ENCODE assay signal across 23 cellular contexts in the genomic region with DNA sequence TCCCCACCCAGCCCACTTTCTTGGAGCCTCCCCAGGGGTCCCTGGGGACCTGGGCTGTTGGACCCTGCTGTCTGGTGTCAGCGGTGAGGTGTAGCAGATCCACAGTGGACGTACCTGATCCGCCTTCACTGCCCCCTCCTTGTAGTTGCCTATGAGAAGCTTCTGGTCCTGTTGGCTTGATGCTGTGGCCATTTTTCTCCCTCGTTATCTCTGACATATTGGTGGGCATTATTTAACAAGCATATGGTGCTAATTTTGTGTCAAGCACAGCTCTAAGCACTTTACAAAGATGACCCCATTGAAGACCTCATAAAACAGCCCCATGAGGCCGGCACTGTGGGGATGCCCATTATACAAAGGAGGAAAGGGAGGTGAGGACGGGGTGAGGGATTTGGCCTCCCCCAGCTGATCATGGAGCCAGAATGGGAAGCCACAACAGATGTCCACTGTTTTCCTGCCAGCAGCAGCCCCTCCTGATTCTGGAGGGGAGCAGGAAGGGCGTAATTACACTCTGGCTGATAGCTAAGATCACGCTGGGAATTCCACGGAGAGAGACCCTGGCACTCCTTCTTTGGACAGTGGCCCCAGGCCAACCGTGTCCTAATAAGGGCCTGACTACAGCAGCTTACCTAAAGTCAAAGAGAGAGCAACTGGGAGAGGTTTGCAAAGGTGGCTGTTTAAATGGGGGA.
A peak's percentile ranks its signal among the peaks of the same experiment; 100 is the strongest.
DNase-seq lines count a peak whose midpoint lies in the region; ATAC-seq and TF ChIP-seq lines count a peak whose summit lies in the region.
"Had no signal": no experiment of that assay in that cellular context is flagged by ENCODE, and none has a peak within 500 bp of the region (broad histone marks: within the 10 kb centered on the region; RNA-seq: fewer than 3 reads in every experiment).

No MANE protein-coding gene starts in this region.

- intact Hi-C loops in right cardiac atrium (cut with DNase I) (no loop called here), esophagus squamous epithelium (cut with DNase I) (no loop called here), tibial artery (cut with DNase I; ENCODE audit: low total_unique reads) (no loop called here)

- no peak overlapping the region for H3K4me3 ChIP-seq in right cardiac atrium (ENCODE audit: low read length)
- H3K4me3 ChIP-seq in esophagus squamous epithelium: no peak overlapping the region
- no peak overlapping the region for H3K4me3 ChIP-seq in tibial artery
- H3K4me3 ChIP-seq: BLaER1, ovary, sigmoid colon, upper lobe of left lung had no signal

- no peaks in the 10 kb centered on the region for H3K4me1 ChIP-seq in right cardiac atrium (ENCODE audit: control insufficient read depth, insufficient read depth, low read length)
- H3K4me1 ChIP-seq in esophagus squamous epithelium: no peaks in the 10 kb centered on the region
- H3K4me1 ChIP-seq in tibial artery: no peaks in the 10 kb centered on the region
- H3K4me1 ChIP-seq: BLaER1, sigmoid colon, upper lobe of left lung had no signal

- H3K36me3 ChIP-seq in esophagus squamous epithelium (no peaks in the 10 kb centered on the region), tibial artery (no peaks in the 10 kb centered on the region)
- H3K36me3 ChIP-seq: BLaER1, ovary, sigmoid colon, upper lobe of left lung had no signal

- no peaks in the 10 kb centered on the region for H3K9me3 ChIP-seq in right cardiac atrium (ENCODE audit: control insufficient read depth, low read length)
- H3K9me3 ChIP-seq in esophagus squamous epithelium: no peaks in the 10 kb centered on the region
- H3K9me3 ChIP-seq in tibial artery: no peaks in the 10 kb centered on the region
- H3K9me3 ChIP-seq: BLaER1, ovary, sigmoid colon, upper lobe of left lung had no signal

- TF ChIP-seq POLR2A in esophagus squamous epithelium (IDR thresholded peaks at IDR 0.05): no peak

- H3K27ac ChIP-seq in right cardiac atrium (ENCODE audit: low read length) (no peak overlapping the region), esophagus squamous epithelium (no peak overlapping the region), tibial artery (no peak overlapping the region)
- H3K27ac ChIP-seq: BLaER1, ovary, RWPE1, sigmoid colon, upper lobe of left lung had no signal

- H3K27me3 ChIP-seq in right cardiac atrium (ENCODE audit: control insufficient read depth, insufficient read depth) (no peaks in the 10 kb centered on the region), esophagus squamous epithelium (no peaks in the 10 kb centered on the region), tibial artery (no peaks in the 10 kb centered on the region)
- H3K27me3 ChIP-seq: BLaER1, ovary, sigmoid colon, upper lobe of left lung had no signal

- WGBS in right cardiac atrium: 31% methylated on average over 10 of the region's 10 CpGs
- WGBS in esophagus squamous epithelium, 2 donors: 44 to 73% methylated on average over 4 to 10 of the region's 10 CpGs

- DNase-seq in DMS 273 (lab: John Stamatoyannopoulos, UW; ENCODE audit: unreplicated experiment) (peak; percentile 74), NCI-H2081 treated with DMSO at 0.1 percent for 48 hours (lab: John Stamatoyannopoulos, UW) (peak; percentile 24), RPMI7951 (ENCODE audit: low read depth) (peak; percentile 4), right cardiac atrium (peak; percentile 57 to 87 (median 85)), esophagus squamous epithelium (lab: John Stamatoyannopoulos, UW) (no peak), tibial artery (no peak)
- no peak for DNase-seq in activated CD4-positive, CD25-positive, alpha-beta regulatory T cell (lab: John Stamatoyannopoulos, UW)
- DNase-seq: activated B cell treated with CpG ODN at 0.5 μM for 24 hours; activated CD4-positive, alpha-beta T cell treated with anti-CD3 and anti-CD28 coated beads, Interleukin-2, amount 50 U/mL, for 48 hours; activated CD8-positive, alpha-beta memory T cell treated with anti-CD3 and anti-CD28 coated beads, Interleukin-2, amount 50 U/mL, for 48 hours; activated naive CD8-positive, alpha-beta T cell treated with anti-CD3 and anti-CD28 coated beads, Interleukin-2, amount 10 ng/mL, durations not matched to agents 7 days and 5 days; COR-L47; effector CD8-positive, alpha-beta T cell; left colon; NCI-H1694 treated with DMSO at 0.1 percent for 48 hours; ovary; sigmoid colon; T-helper 9 cell; upper lobe of left lung had no signal

- TF ChIP-seq CTCF in esophagus squamous epithelium (IDR thresholded peaks at IDR 0.05): no peak
- no peak for TF ChIP-seq CTCF in tibial artery (IDR thresholded peaks at IDR 0.05)

- ATAC-seq in right cardiac atrium (peak; percentile 89 to 92), HG02981 (IDR thresholded peaks at IDR 0.05; ENCODE audit: unreplicated experiment) (no peak)
- ATAC-seq: left colon; natural killer cell treated with Interleukin-12 subunit alpha and Interleukin-12 subunit beta and Interleukin-15 and Interleukin-18, amount 100 ng/mL, for 72 hours had no signal

Comparison
In these comparisons a context has a peak if more than half of its experiments do, and no peak if none do; other contexts are left out.
1. DNase-seq: peak in DMS 273 (single experiment), NCI-H2081 treated with DMSO at 0.1 percent for 48 hours (single experiment), RPMI7951 (single experiment) and right cardiac atrium (3 of 3); none in activated CD4-positive, CD25-positive, alpha-beta regulatory T cell (0 of 4), esophagus squamous epithelium (single experiment) and tibial artery (0 of 2).